Comparison of ENCODE assay signal across 9 cellular contexts in the genomic region with DNA sequence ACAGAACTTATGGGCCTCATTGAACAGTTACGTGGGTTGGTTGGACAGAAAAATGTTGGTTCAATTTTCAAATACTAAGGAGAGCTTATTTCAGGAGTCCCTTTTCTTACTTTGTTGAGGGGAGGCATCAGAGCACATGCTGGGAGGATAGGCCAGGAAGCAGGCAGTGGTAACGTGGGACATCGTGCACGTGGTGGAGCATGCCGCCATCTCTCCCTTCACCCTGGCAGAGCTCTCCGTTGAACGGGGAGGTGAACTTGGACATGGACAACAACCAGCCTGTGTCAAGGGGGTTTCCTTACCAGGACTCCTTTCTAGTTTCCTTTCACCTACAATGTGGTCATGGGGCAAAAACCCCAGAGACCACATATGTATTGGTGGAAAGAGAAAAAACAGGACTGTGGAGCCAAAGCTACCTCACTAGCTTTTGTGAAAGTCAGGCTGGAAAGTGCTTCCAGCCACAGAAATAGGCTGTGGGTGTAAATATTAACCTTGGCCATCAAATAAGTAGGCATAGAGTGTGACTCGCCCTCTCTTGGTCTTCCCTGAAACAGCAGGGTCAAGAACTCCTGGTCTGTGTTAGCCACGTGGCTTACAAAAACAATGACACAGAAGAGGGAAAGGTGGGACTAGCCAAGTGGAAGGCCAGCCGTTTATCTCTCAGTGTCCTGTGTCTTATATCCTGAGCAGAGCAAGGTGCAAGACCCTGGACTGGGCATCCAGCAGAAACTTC. TPM values are rescaled to one million over a fixed set of nuclear protein-coding genes. Genes with fewer than 3 reads are reported as not detected.
DNase-seq lines count a peak whose midpoint lies in the region; ATAC-seq, FAIRE-seq and TF ChIP-seq lines count a peak whose summit lies in the region.
"Had no signal": no experiment of that assay in that cellular context is flagged by ENCODE, and none has a peak within 500 bp of the region (broad histone marks: within the 10 kb centered on the region; RNA-seq: fewer than 3 reads in every experiment).

No MANE protein-coding gene starts in this region.

- H3K9me2 ChIP-seq in HCT116 (ENCODE audit: insufficient read depth): no peaks in the 10 kb centered on the region

- POLR2A ChIA-PET in AG04449 (lab: Yijun Ruan, JAX): interaction anchor here (1.1 kb wide), 1 partner anchor 44 kb away, joined by 4 read pairs; a partner anchor contains a TSS
- POLR2A ChIA-PET in HCT116 (lab: Charles Lee): no interaction called here

- no peaks in the 10 kb centered on the region for H3K9me3 Mint-ChIP-seq in activated naive CD8-positive, alpha-beta T cell treated with anti-CD3 and anti-CD28 coated beads for 36 hours

- peak; percentile 60 for FAIRE-seq in islet of Langerhans (lab: Jason Lieb, UNC)

- TF ChIP-seq RAD21 in HCT116 (IDR thresholded peaks at IDR 0.05; ENCODE audit: low read depth): 0 out of 2 replicates have a peak, but pooled peaks have one; percentile 3

- intact Hi-C loops in HCT116 (cut with micrococcal nuclease): no loop called here

- H3K27ac Mint-ChIP-seq in activated naive CD8-positive, alpha-beta T cell treated with anti-CD3 and anti-CD28 coated beads for 36 hours: peak overlapping the region; percentile 83

- peak; percentile 33 for TF ChIP-seq CTCF in AG04449 (IDR thresholded peaks at IDR 0.05; ENCODE audit: insufficient read depth, low read length, missing control alignments)
- TF ChIP-seq CTCF in HCT116 (IDR thresholded peaks at IDR 0.05 in 2 of 3, conservative IDR thresholded peaks at IDR 0.05 in 1 of 3; ENCODE audit: borderline replicate concordance in 1 of 3, insufficient read depth in 1 of 3, low read depth in 2 of 3, low read length in 2 of 3): peak in 2 of 3 experiments; percentile 9 to 17; a peak in 1 of 6 replicates

- H3K27me3 Mint-ChIP-seq in activated naive CD8-positive, alpha-beta T cell treated with anti-CD3 and anti-CD28 coated beads for 36 hours: no peaks in the 10 kb centered on the region

- no peaks in the 10 kb centered on the region for H3K27me3 ChIP-seq in HCT116 (ENCODE audit: insufficient read depth, low read length)

- no peak for TF ChIP-seq POLR2A in HCT116 (IDR thresholded peaks at IDR 0.05; ENCODE audit: borderline replicate concordance, extremely low read depth, insufficient read depth, insufficient read length)

- no peaks in the 10 kb centered on the region; a peak in 2 of 4 replicates for H3K4me1 ChIP-seq in HCT116 (ENCODE audit: control insufficient read depth in 1 of 2, insufficient read depth in 2 of 2, low read length in 2 of 2)

- no peak overlapping the region for H3K9ac ChIP-seq in HCT116 (ENCODE audit: low read length)

- no peak overlapping the region for H3K4me3 Mint-ChIP-seq in activated naive CD8-positive, alpha-beta T cell treated with anti-CD3 and anti-CD28 coated beads for 36 hours

- peaks cover 12% of the 10 kb centered on the region for H3K4me1 Mint-ChIP-seq in activated naive CD8-positive, alpha-beta T cell treated with anti-CD3 and anti-CD28 coated beads for 36 hours

- DNase-seq in AG04449 (ENCODE audit: low read depth, low spot score) (peak; percentile 34), HCT116 (ENCODE audit: low read depth, low spot score) (no peak), NCI-H1694 (lab: John Stamatoyannopoulos, UW) (no peak), OCI-M1 (lab: John Stamatoyannopoulos, UW) (no peak), NCI-H2171 treated with DMSO at 0.1 percent for 48 hours (lab: John Stamatoyannopoulos, UW) (no peak), GM19240 (ENCODE audit: insufficient read length, low spot score) (no peak)
- peak; percentile 34 for DNase-seq in activated naive CD8-positive, alpha-beta T cell treated with anti-CD3 and anti-CD28 coated beads for 36 hours
- DNase-seq: Right ventricle myocardium superior had no signal

- no peak overlapping the region for H3K4me3 ChIP-seq in AG04449 (ENCODE audit: low read depth, low read length)
- H3K4me3 ChIP-seq in HCT116 (replicated peaks in 1 of 2; ENCODE audit: low read depth in 1 of 2, low read length in 2 of 2): no peak overlapping the region

- no peak overlapping the region for H2AFZ ChIP-seq in HCT116 (ENCODE audit: low read depth, low read length, poor library complexity, severe bottlenecking)

- H3K36me3 ChIP-seq in HCT116 (ENCODE audit: control insufficient read depth in 1 of 2, insufficient read depth in 2 of 2, low read length in 2 of 2): peaks cover 44 to 66% of the 10 kb centered on the region in 2 experiments; a peak in 3 of 4 replicates

- H3K9me3 ChIP-seq in HCT116 (ENCODE audit: control insufficient read depth in 1 of 2, insufficient read depth in 1 of 2, low read depth in 1 of 2, low read length in 2 of 2): no peaks in the 10 kb centered on the region

- peaks cover 29% of the 10 kb centered on the region for H3K36me3 Mint-ChIP-seq in activated naive CD8-positive, alpha-beta T cell treated with anti-CD3 and anti-CD28 coated beads for 36 hours

- H4K20me1 ChIP-seq in HCT116 (ENCODE audit: insufficient read depth): no peaks in the 10 kb centered on the region

- H3K79me2 ChIP-seq in HCT116 (ENCODE audit: insufficient read depth, low read length): peaks cover 10% of the 10 kb centered on the region; the same call in 1 of the 2 replicates

- H3K4me2 ChIP-seq in HCT116 (ENCODE audit: low read length): no peak overlapping the region

- BruUV-seq in HCT116 (replicated peaks; lab: Mats Ljungman, UMichigan): no TSS peak

- peak; percentile 80 for ATAC-seq in HCT116

- H3K27ac ChIP-seq in HCT116 (ENCODE audit: low read depth, low read length): no peak overlapping the region

- RAD21 ChIA-PET in HCT116 (lab: Charles Lee; ENCODE audit: low non-redundant PET in 1 of 2, low total read pairs in 2 of 2, uncharacterized antibody in 2 of 2, unreplicated experiment in 2 of 2): no interaction called here

- CTCF ChIA-PET in AG04449 (lab: Yijun Ruan, JAX): interaction anchor here (1.1 to 2.7 kb wide), 5 partner anchors 10 to 35 kb away, joined by 3 to 10 read pairs (median 5); no protein-coding TSS in a partner anchor
- CTCF ChIA-PET in HCT116 (lab: Charles Lee): no interaction called here

TF ChIP-seq in HCT116, 20 proteins besides CTCF, POLR2A, EP300 and RAD21:
- TF ChIP-seq, protein P1, sequence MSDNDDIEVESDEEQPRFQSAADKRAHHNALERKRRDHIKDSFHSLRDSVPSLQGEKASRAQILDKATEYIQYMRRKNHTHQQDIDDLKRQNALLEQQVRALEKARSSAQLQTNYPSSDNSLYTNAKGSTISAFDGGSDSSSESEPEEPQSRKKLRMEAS (IDR thresholded peaks at IDR 0.05): peak; percentile 53
- TF ChIP-seq, protein P2, sequence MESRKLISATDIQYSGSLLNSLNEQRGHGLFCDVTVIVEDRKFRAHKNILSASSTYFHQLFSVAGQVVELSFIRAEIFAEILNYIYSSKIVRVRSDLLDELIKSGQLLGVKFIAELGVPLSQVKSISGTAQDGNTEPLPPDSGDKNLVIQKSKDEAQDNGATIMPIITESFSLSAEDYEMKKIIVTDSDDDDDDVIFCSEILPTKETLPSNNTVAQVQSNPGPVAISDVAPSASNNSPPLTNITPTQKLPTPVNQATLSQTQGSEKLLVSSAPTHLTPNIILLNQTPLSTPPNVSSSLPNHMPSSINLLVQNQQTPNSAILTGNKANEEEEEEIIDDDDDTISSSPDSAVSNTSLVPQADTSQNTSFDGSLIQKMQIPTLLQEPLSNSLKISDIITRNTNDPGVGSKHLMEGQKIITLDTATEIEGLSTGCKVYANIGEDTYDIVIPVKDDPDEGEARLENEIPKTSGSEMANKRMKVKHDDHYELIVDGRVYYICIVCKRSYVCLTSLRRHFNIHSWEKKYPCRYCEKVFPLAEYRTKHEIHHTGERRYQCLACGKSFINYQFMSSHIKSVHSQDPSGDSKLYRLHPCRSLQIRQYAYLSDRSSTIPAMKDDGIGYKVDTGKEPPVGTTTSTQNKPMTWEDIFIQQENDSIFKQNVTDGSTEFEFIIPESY (IDR thresholded peaks at IDR 0.05; ENCODE audit: extremely low read depth, insufficient replicate concordance, low read length): no peak
- TF ChIP-seq ELF1 (IDR thresholded peaks at IDR 0.05; ENCODE audit: borderline replicate concordance, low read depth): no peak

RNA-seq across cellular contexts. Expression of a gene that starts 14.4 kb away (rescaled TPM):
- total RNA-seq in HCT116 (2021; ENCODE audit: unreplicated experiment): 61.6 TPM
- polyA plus RNA-seq in HCT116 (2012): 55.0 and 73.1 TPM in 2 replicates
- total RNA-seq in activated naive CD8-positive, alpha-beta T cell treated with anti-CD3 and anti-CD28 coated beads for 36 hours: 10 to 100 TPM; 44.6 to 53.5 TPM

RNA-seq across cellular contexts. Expression of a gene that starts 14.9 kb away (rescaled TPM):
- total RNA-seq in HCT116 (2021; ENCODE audit: unreplicated experiment): 6.0 TPM
- polyA plus RNA-seq in HCT116 (2012): 6.4 and 6.9 TPM in 2 replicates
- 1 to 10 TPM; 1.5 to 3.2 TPM for total RNA-seq in activated naive CD8-positive, alpha-beta T cell treated with anti-CD3 and anti-CD28 coated beads for 36 hours

RNA-seq across cellular contexts. Expression of a gene that starts 24.1 kb away (rescaled TPM):
- 1,504 TPM for total RNA-seq in HCT116 (2021; ENCODE audit: unreplicated experiment)
- polyA plus RNA-seq in HCT116 (2012): 2,841 and 3,000 TPM in 2 replicates
- total RNA-seq in activated naive CD8-positive, alpha-beta T cell treated with anti-CD3 and anti-CD28 coated beads for 36 hours: 1,000 to 10,000 TPM; 1,649 to 1,711 TPM

RNA-seq across cellular contexts. Expression of a gene that starts 43.1 kb away (rescaled TPM):
- total RNA-seq in HCT116 (2021; ENCODE audit: unreplicated experiment): 143 TPM
- 64.7 and 80.0 TPM in 2 replicates for polyA plus RNA-seq in HCT116 (2012)
- 100 to 1,000 TPM; 123 to 133 TPM for total RNA-seq in activated naive CD8-positive, alpha-beta T cell treated with anti-CD3 and anti-CD28 coated beads for 36 hours

RNA-seq across cellular contexts. Expression of a gene that starts 43.4 kb away (rescaled TPM):
- 86.9 TPM for total RNA-seq in HCT116 (2021; ENCODE audit: unreplicated experiment)
- polyA plus RNA-seq in HCT116 (2012): 52.8 and 74.1 TPM in 2 replicates
- 10 to 100 TPM; 79.5 to 84.1 TPM for total RNA-seq in activated naive CD8-positive, alpha-beta T cell treated with anti-CD3 and anti-CD28 coated beads for 36 hours

Comparison
In these comparisons a context has a peak if more than half of its experiments do, and no peak if none do; other contexts are left out.
1. DNase-seq: peak in AG04449 (single experiment) and activated naive CD8-positive, alpha-beta T cell treated with anti-CD3 and anti-CD28 coated beads for 36 hours (single experiment); none in HCT116 (single experiment), NCI-H1694 (single experiment), OCI-M1 (single experiment), NCI-H2171 treated with DMSO at 0.1 percent for 48 hours (single experiment) and GM19240 (single experiment).